Comparison of ENCODE assay signal across 1 cellular context in genomic region chr1:50424940-50425375, GRCh38.
TF ChIP-seq lines count a peak whose summit lies in the region.

No MANE protein-coding gene starts in this region.

TF ChIP-seq in SK-N-SH, 30 proteins besides CTCF, POLR2A, EP300 and RAD21 (continued from another document):
- TF ChIP-seq, protein P1, sequence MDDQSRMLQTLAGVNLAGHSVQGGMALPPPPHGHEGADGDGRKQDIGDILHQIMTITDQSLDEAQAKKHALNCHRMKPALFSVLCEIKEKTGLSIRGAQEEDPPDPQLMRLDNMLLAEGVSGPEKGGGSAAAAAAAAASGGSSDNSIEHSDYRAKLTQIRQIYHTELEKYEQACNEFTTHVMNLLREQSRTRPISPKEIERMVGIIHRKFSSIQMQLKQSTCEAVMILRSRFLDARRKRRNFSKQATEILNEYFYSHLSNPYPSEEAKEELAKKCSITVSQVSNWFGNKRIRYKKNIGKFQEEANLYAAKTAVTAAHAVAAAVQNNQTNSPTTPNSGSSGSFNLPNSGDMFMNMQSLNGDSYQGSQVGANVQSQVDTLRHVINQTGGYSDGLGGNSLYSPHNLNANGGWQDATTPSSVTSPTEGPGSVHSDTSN (IDR thresholded peaks at IDR 0.05): no peak
- TF ChIP-seq SIN3A (IDR thresholded peaks at IDR 0.05; ENCODE audit: borderline replicate concordance, low read depth, low read length) (no peak), RCOR1 (IDR thresholded peaks at IDR 0.05; ENCODE audit: low read length) (no peak), MAX (IDR thresholded peaks at IDR 0.05; ENCODE audit: low read depth) (no peak), NFIC (IDR thresholded peaks at IDR 0.05; ENCODE audit: borderline replicate concordance) (no peak), TAF1 (IDR thresholded peaks at IDR 0.05; ENCODE audit: borderline replicate concordance, low read depth, low read length) (no peak), GABPA (IDR thresholded peaks at IDR 0.05; ENCODE audit: low read depth) (no peak), MEF2A (IDR thresholded peaks at IDR 0.05; ENCODE audit: borderline replicate concordance, low read depth) (no peak), NRF1 (IDR thresholded peaks at IDR 0.05; ENCODE audit: low read depth, low read length) (no peak), CHD2 (IDR thresholded peaks at IDR 0.05; ENCODE audit: low read length, partially characterized antibody) (no peak), MXI1 (IDR thresholded peaks at IDR 0.05; ENCODE audit: low read depth, low read length) (no peak)
- TF ChIP-seq, protein P2, sequence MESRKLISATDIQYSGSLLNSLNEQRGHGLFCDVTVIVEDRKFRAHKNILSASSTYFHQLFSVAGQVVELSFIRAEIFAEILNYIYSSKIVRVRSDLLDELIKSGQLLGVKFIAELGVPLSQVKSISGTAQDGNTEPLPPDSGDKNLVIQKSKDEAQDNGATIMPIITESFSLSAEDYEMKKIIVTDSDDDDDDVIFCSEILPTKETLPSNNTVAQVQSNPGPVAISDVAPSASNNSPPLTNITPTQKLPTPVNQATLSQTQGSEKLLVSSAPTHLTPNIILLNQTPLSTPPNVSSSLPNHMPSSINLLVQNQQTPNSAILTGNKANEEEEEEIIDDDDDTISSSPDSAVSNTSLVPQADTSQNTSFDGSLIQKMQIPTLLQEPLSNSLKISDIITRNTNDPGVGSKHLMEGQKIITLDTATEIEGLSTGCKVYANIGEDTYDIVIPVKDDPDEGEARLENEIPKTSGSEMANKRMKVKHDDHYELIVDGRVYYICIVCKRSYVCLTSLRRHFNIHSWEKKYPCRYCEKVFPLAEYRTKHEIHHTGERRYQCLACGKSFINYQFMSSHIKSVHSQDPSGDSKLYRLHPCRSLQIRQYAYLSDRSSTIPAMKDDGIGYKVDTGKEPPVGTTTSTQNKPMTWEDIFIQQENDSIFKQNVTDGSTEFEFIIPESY (IDR thresholded peaks at IDR 0.05; ENCODE audit: borderline replicate concordance, low read depth): no peak
TF ChIP-seq in SK-N-SH: peak in this region for 0.
